Comparison of ENCODE assay signal across 25 cellular contexts in genomic region chr5:16863380-16864007, GRCh38.
DNase-seq lines count a peak whose midpoint lies in the region; ATAC-seq and TF ChIP-seq lines count a peak whose summit lies in the region.
"Had no signal": no experiment of that assay in that cellular context is flagged by ENCODE, and none has a peak within 500 bp of the region (broad histone marks: within the 10 kb centered on the region; RNA-seq: fewer than 3 reads in every experiment).

No MANE protein-coding gene starts in this region.

- 96 to 100% methylated on average over 3 of the region's 5 CpGs for WGBS in mesodermal cell (ENCODE audit: insufficient coverage in 2 of 2), 2 experiments

- H3K36me3 ChIP-seq in mesodermal cell (ENCODE audit: control insufficient read depth, insufficient read depth, low read length), result peaks cover 82% of the 10 kb centered on the region
- H3K36me3 ChIP-seq: gastroesophageal sphincter, neural progenitor cell, Peyer's patch had no signal

- peak overlapping the region; percentile 42 for H3K27ac ChIP-seq in mesodermal cell (ENCODE audit: low read depth, low read length, severe bottlenecking)
- H3K27ac ChIP-seq: gastroesophageal sphincter, neural progenitor cell, Peyer's patch had no signal

- H3K9me3 ChIP-seq in mesodermal cell (ENCODE audit: control insufficient read depth, low read length), result peaks cover 5% of the 10 kb centered on the region
- H3K9me3 ChIP-seq: Peyer's patch had no signal

- ATAC-seq in activated CD8-positive, alpha-beta T cell treated with anti-CD3 and anti-CD28 coated beads for 36 hours, result no peak
- no peak for ATAC-seq in stimulated activated naive CD8-positive, alpha-beta T cell treated with anti-CD3 and anti-CD28 coated beads, Interleukin-15, Interleukin-2, amounts not matched to agents 100 U/mL and 50 U/mL, for 24 hours
- no peak for ATAC-seq in GM18520 (IDR thresholded peaks at IDR 0.05; ENCODE audit: unreplicated experiment)
- ATAC-seq: activated CD4-positive, alpha-beta T cell treated with anti-CD3 and anti-CD28 coated beads for 36 hours; gastroesophageal sphincter; left ventricle myocardium superior; mucosa of descending colon had no signal

- no peaks in the 10 kb centered on the region for H3K9me3 Mint-ChIP-seq in MCF 10A (ENCODE audit: unreplicated experiment)
- H3K9me3 Mint-ChIP-seq in activated CD8-positive, alpha-beta T cell treated with anti-CD3 and anti-CD28 coated beads for 36 hours, result no peaks in the 10 kb centered on the region

- H3K36me3 Mint-ChIP-seq in MCF 10A (ENCODE audit: insufficient read depth, unreplicated experiment), result peaks cover 6% of the 10 kb centered on the region
- no peaks in the 10 kb centered on the region for H3K36me3 Mint-ChIP-seq in activated CD8-positive, alpha-beta T cell treated with anti-CD3 and anti-CD28 coated beads for 36 hours (ENCODE audit: low read depth)

- POLR2A ChIA-PET in MCF 10A (lab: Yijun Ruan, JAX), result no interaction called here
- POLR2A ChIA-PET in activated CD8-positive, alpha-beta T cell treated with anti-CD3 and anti-CD28 coated beads for 36 hours (lab: Charles Lee), result no interaction called here

- no peak for TF ChIP-seq CTCF in MCF 10A (IDR thresholded peaks at IDR 0.05; ENCODE audit: unreplicated experiment)
- no peak for TF ChIP-seq CTCF in activated CD8-positive, alpha-beta T cell treated with anti-CD3 and anti-CD28 coated beads for 36 hours (IDR thresholded peaks at IDR 0.05)

- in situ Hi-C loops in T47D (cut with HindIII; ENCODE audit: low pct_unique_long_range_greater_than_20kb, low sequenced_read_pairs), result no loop called here

- peaks cover 39% of the 10 kb centered on the region for H3K4me1 ChIP-seq in mesodermal cell (ENCODE audit: control insufficient read depth, insufficient read depth, low read length, poor library complexity, severe bottlenecking)
- H3K4me1 ChIP-seq: gastroesophageal sphincter had no signal

- no peaks in the 10 kb centered on the region for H3K27me3 Mint-ChIP-seq in MCF 10A (ENCODE audit: insufficient read depth, unreplicated experiment)
- no peaks in the 10 kb centered on the region for H3K27me3 Mint-ChIP-seq in activated CD8-positive, alpha-beta T cell treated with anti-CD3 and anti-CD28 coated beads for 36 hours
- H3K27me3 Mint-ChIP-seq: activated CD4-positive, alpha-beta T cell treated with anti-CD3 and anti-CD28 coated beads for 36 hours; progenitor cell of endocrine pancreas had no signal

- H3K27ac Mint-ChIP-seq in MCF 10A (ENCODE audit: low read depth, unreplicated experiment), result no peak overlapping the region
- no peak overlapping the region for H3K27ac Mint-ChIP-seq in activated CD8-positive, alpha-beta T cell treated with anti-CD3 and anti-CD28 coated beads for 36 hours
- H3K27ac Mint-ChIP-seq: activated CD4-positive, alpha-beta T cell treated with anti-CD3 and anti-CD28 coated beads for 36 hours had no signal

- H3K4me3 ChIP-seq in mesodermal cell (ENCODE audit: extremely low read depth, insufficient read depth, low read length, poor library complexity, severe bottlenecking), result no peak overlapping the region
- H3K4me3 ChIP-seq: gastroesophageal sphincter, mucosa of descending colon, neural progenitor cell, Peyer's patch had no signal

- no peak overlapping the region for H3K4me3 Mint-ChIP-seq in MCF 10A (ENCODE audit: unreplicated experiment)
- no peak overlapping the region for H3K4me3 Mint-ChIP-seq in activated CD8-positive, alpha-beta T cell treated with anti-CD3 and anti-CD28 coated beads for 36 hours
- H3K4me3 Mint-ChIP-seq: activated CD4-positive, alpha-beta T cell treated with anti-CD3 and anti-CD28 coated beads for 36 hours; neural progenitor cell had no signal

- H3K4me1 Mint-ChIP-seq in MCF 10A (ENCODE audit: insufficient read depth, unreplicated experiment), result no peaks in the 10 kb centered on the region
- no peaks in the 10 kb centered on the region for H3K4me1 Mint-ChIP-seq in activated CD8-positive, alpha-beta T cell treated with anti-CD3 and anti-CD28 coated beads for 36 hours (ENCODE audit: low read depth)
- H3K4me1 Mint-ChIP-seq: activated CD4-positive, alpha-beta T cell treated with anti-CD3 and anti-CD28 coated beads for 36 hours had no signal

- no TSS peak for BruUV-seq in MCF 10A (replicated peaks; lab: Mats Ljungman, UMichigan)

- DNase-seq in T47D (ENCODE audit: low read depth in 1 of 2, low spot score in 1 of 2) (peak; percentile 45 to 71), MCF 10A (ENCODE audit: unreplicated experiment) (no peak), brain pericyte (ENCODE audit: low read depth, low spot score) (peak; percentile 65)
- DNase-seq in activated CD4-positive, alpha-beta T cell treated with anti-CD3 and anti-CD28 coated beads for 1 hour, result no peak
- no peak for DNase-seq in activated CD8-positive, alpha-beta T cell treated with anti-CD3 and anti-CD28 coated beads for 36 hours
- no peak for DNase-seq in stimulated activated naive CD8-positive, alpha-beta T cell treated with anti-CD3 and anti-CD28 coated beads, Interleukin-15, Interleukin-2, amounts not matched to agents 100 U/mL and 50 U/mL, for 24 hours
- DNase-seq: activated CD4-positive, alpha-beta T cell treated with anti-CD3 and anti-CD28 coated beads for 36 hours; activated CD8-positive, alpha-beta memory T cell treated with anti-CD3 and anti-CD28 coated beads for 24 hours; activated naive CD4-positive, alpha-beta T cell; activated T-cell treated with anti-CD3 and anti-CD28 coated beads, Interleukin-2, amount 50 U/mL, for 48 hours; AML-193; GF-D8; left ventricle myocardium superior; mucosa of descending colon; NCI-H1105; NCI-H446; NK-92 treated with Interleukin-12 subunit alpha and Interleukin-12 subunit beta, amount 100 ng/mL, for 24 hours; Peyer's patch; SIG-M5; trophoblast cell had no signal

- CTCF ChIA-PET in MCF 10A (lab: Yijun Ruan, JAX), result no interaction called here
- CTCF ChIA-PET in activated CD8-positive, alpha-beta T cell treated with anti-CD3 and anti-CD28 coated beads for 36 hours (lab: Charles Lee), result interaction anchor here (1.2 kb wide), 1 partner anchor 72 kb away, joined by 3 read pairs; no protein-coding TSS in a partner anchor

- intact Hi-C loops in MCF 10A (cut with micrococcal nuclease), result no loop called here
- intact Hi-C loops in activated CD8-positive, alpha-beta T cell treated with anti-CD3 and anti-CD28 coated beads for 36 hours (cut with micrococcal nuclease), result no loop called here

Comparison
In these comparisons a context has a peak if more than half of its experiments do, and no peak if none do; other contexts are left out.
1. DNase-seq: peak in T47D (2 of 2) and brain pericyte (single experiment); none in MCF 10A (single experiment), activated CD4-positive, alpha-beta T cell treated with anti-CD3 and anti-CD28 coated beads for 1 hour (single experiment), activated CD8-positive, alpha-beta T cell treated with anti-CD3 and anti-CD28 coated beads for 36 hours (single experiment) and stimulated activated naive CD8-positive, alpha-beta T cell treated with anti-CD3 and anti-CD28 coated beads, Interleukin-15, Interleukin-2, amounts not matched to agents 100 U/mL and 50 U/mL, for 24 hours (single experiment).